Comparison of ENCODE assay signal across 1 cellular context in genomic region chr1:21024918-21025317, GRCh38.
TF ChIP-seq lines count a peak whose summit lies in the region.

No MANE protein-coding gene starts in this region.

TF ChIP-seq in IMR-90, 13 proteins besides CTCF, POLR2A, EP300 and RAD21 (continued from another document):
- TF ChIP-seq ELK1 (IDR thresholded peaks at IDR 0.05; ENCODE audit: borderline replicate concordance, low read depth, low read length) (no peak), CEBPB (IDR thresholded peaks at IDR 0.05; ENCODE audit: low read depth, low read length) (no peak), MXI1 (IDR thresholded peaks at IDR 0.05; ENCODE audit: borderline replicate concordance, low read depth, low read length) (no peak), USF2 (IDR thresholded peaks at IDR 0.05; ENCODE audit: low read depth, low read length) (no peak), MAFK (IDR thresholded peaks at IDR 0.05; ENCODE audit: low read depth, low read length) (no peak), RCOR1 (IDR thresholded peaks at IDR 0.05; ENCODE audit: insufficient replicate concordance, low read length) (no peak), NFE2L2 (IDR thresholded peaks at IDR 0.05; ENCODE audit: low read depth, low read length) (no peak), MAZ (IDR thresholded peaks at IDR 0.05; ENCODE audit: borderline replicate concordance, low read depth, low read length) (no peak)
